ENCODE assay signal across 8 cellular contexts in the genomic region with DNA sequence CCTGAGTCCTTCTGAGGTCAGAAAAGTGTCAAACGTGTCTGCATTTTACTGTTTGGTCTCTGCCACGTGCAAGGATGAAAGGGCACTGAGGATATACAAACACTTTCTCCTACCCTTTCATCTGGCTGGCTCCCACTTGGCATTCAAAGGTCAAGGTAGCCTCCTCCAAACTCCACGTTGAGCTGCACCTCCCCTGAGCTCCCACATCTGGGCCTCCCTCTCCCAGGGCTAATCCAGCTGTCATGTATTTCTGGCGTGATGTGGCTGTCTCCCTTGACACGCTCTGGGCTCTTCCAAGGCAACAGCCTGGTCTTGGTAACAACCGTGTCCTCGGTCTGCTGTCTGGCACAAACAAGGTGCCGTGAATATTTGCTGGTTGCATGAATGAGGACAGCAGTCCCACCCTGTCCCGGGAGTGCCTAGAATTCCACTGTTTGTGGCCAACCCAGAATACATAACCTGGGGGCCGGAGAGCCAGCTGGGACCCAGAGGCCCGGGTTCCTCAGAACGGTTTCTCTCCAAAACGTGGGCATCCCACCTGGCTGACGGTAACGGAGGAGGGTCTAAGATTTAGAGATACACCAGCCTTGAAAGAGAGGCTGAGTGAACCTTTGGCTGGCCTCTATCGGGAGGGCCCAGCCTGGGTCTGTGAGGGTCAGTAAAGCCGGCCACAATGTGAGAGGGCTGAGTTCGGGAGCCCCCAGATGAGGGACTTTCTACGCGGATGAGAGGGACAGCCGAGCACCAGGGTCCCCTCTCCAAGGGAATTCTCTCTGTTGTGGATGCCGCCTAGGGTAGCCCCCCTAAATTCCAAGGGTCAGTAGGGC. TPM values are rescaled to one million over a fixed set of nuclear protein-coding genes. Genes with fewer than 3 reads are reported as not detected.
DNase-seq lines count a peak whose midpoint lies in the region; ATAC-seq and TF ChIP-seq lines count a peak whose summit lies in the region.

No MANE protein-coding gene starts in this region.

- peaks cover 10% of the 10 kb centered on the region; the same call in 1 of the 2 replicates for H4K20me1 ChIP-seq in OCI-LY7 (ENCODE audit: insufficient read depth, low read length)

- BruUV-seq in OCI-LY7 (replicated peaks; lab: Mats Ljungman, UMichigan): no TSS peak

- TF ChIP-seq POLR2A in suprapubic skin (IDR thresholded peaks at IDR 0.05): no peak

- ATAC-seq in GM21390 (IDR thresholded peaks at IDR 0.05; ENCODE audit: unreplicated experiment) (peak; percentile 7), left lobe of liver (peak; percentile 67), HG02970 (IDR thresholded peaks at IDR 0.05; ENCODE audit: low FRiP score, unreplicated experiment) (no peak)

- H3K9me3 ChIP-seq in OCI-LY7 (ENCODE audit: low read length): no peaks in the 10 kb centered on the region
- no peaks in the 10 kb centered on the region for H3K9me3 ChIP-seq in suprapubic skin

- WGBS in suprapubic skin: 2% methylated on average over 19 of the region's 22 CpGs

- peak overlapping the region; percentile 98 for H3K4me2 ChIP-seq in OCI-LY7 (ENCODE audit: low read length)

- POLR2A ChIA-PET in OCI-LY7 (lab: Charles Lee): interaction anchor here (1.5 to 7.4 kb wide), 3 partner anchors 14 to 54 kb away, joined by 3 to 44 read pairs (median 4); no protein-coding TSS in a partner anchor

- H3K4me1 ChIP-seq in OCI-LY7 (ENCODE audit: insufficient read depth, low read length, poor library complexity, severe bottlenecking) (peaks cover 38% of the 10 kb centered on the region), suprapubic skin (peaks cover 40% of the 10 kb centered on the region)

- no peaks in the 10 kb centered on the region for H3K9me3 Mint-ChIP-seq in CD14-positive monocyte

- H2AFZ ChIP-seq in OCI-LY7 (ENCODE audit: low read length): peak overlapping the region; percentile 63

- TF ChIP-seq CTCF in CD14-positive monocyte (IDR thresholded peaks at IDR 0.05) (no peak), OCI-LY7 (conservative IDR thresholded peaks at IDR 0.05; ENCODE audit: low read length) (no peak), suprapubic skin (IDR thresholded peaks at IDR 0.05) (no peak)

- peak overlapping the region; percentile 75 to 90 (median 86) for H3K27ac Mint-ChIP-seq in CD14-positive monocyte

- peaks cover 31% of the 10 kb centered on the region for H3K4me1 Mint-ChIP-seq in CD14-positive monocyte

- peak overlapping the region; percentile 95 for H3K4me3 ChIP-seq in OCI-LY7 (ENCODE audit: low read depth, low read length, poor library complexity, severe bottlenecking)
- peak overlapping the region; percentile 89 for H3K4me3 ChIP-seq in suprapubic skin

- no peaks in the 10 kb centered on the region for H3K27me3 ChIP-seq in suprapubic skin

- no peaks in the 10 kb centered on the region for H3K9me2 ChIP-seq in OCI-LY7 (ENCODE audit: insufficient read depth, low read length)

- peaks cover 48% of the 10 kb centered on the region for H3K79me2 ChIP-seq in OCI-LY7 (ENCODE audit: insufficient read depth, low read depth, low read length)

- intact Hi-C loops in CD14-positive monocyte (cut with micrococcal nuclease): no loop called here
- intact Hi-C loops in OCI-LY7 (cut with micrococcal nuclease; ENCODE audit: unreplicated experiment): no loop called here

- peaks cover 22% of the 10 kb centered on the region for H3K36me3 ChIP-seq in OCI-LY7 (ENCODE audit: insufficient read depth, low read length)
- H3K36me3 ChIP-seq in suprapubic skin: peaks cover 22% of the 10 kb centered on the region

- H3K36me3 Mint-ChIP-seq in CD14-positive monocyte: peaks cover 13 to 23% of the 10 kb centered on the region in 2 donors

- H3K27ac ChIP-seq in OCI-LY7 (ENCODE audit: low read depth, low read length, poor library complexity, severe bottlenecking): peak overlapping the region; percentile 63
- H3K27ac ChIP-seq in suprapubic skin: peak overlapping the region; percentile 94

- TF ChIP-seq EP300 in suprapubic skin (IDR thresholded peaks at IDR 0.05): no peak

- CTCF ChIA-PET in OCI-LY7 (lab: Charles Lee; ENCODE audit: unreplicated experiment): no interaction called here

- DNase-seq in CD14-positive monocyte (ENCODE audit: low spot score): no peak
- DNase-seq in OCI-LY7 (ENCODE audit: low spot score): peak; percentile 31
- DNase-seq in cerebellar cortex (ENCODE audit: low spot score): peak; percentile 40
- peak; percentile 89 for DNase-seq in left lobe of liver (ENCODE audit: low spot score)
- DNase-seq in suprapubic skin (ENCODE audit: low spot score in 2 of 2): no peak
- no peak for DNase-seq in hippocampal formation (lab: John Stamatoyannopoulos, UW)

- peaks cover 0 to 3% (median 0%) of the 10 kb centered on the region in 3 donors for H3K27me3 Mint-ChIP-seq in CD14-positive monocyte (ENCODE audit: low read depth in 3 of 3)

- peak overlapping the region; percentile 94 to 96 for H3K4me3 Mint-ChIP-seq in CD14-positive monocyte

RNA-seq across cellular contexts. Expression of a gene that starts 0.8 kb away (rescaled TPM):
- polyA plus RNA-seq in CD14-positive monocyte: 10 to 100 TPM; 34.8 TPM
- 35.6 and 39.6 TPM in 2 replicates for total RNA-seq in OCI-LY7 (2014; rRNA removed; shearing (Covaris generic))
- total RNA-seq in OCI-LY7 (2022) (34.0 and 37.7 TPM in 2 replicates), left lobe of liver (52.2 TPM), suprapubic skin (10 to 100 TPM; 24.1 to 43.9 (median 28.7) TPM)

RNA-seq across cellular contexts. Expression of a gene that starts 1.1 kb away (rescaled TPM):
- 100 to 1,000 TPM; 228 to 242 TPM for polyA plus RNA-seq in CD14-positive monocyte
- total RNA-seq in OCI-LY7 (2014; rRNA removed; shearing (Covaris generic)): 46.6 and 58.1 TPM in 2 replicates
- total RNA-seq in OCI-LY7 (2022) (73.8 and 81.6 TPM in 2 replicates), left lobe of liver (78.3 TPM), suprapubic skin (100 to 1,000 TPM in 2 of 4 donors, 10 to 100 TPM in 2; 79.5 to 147 (median 104) TPM)

RNA-seq across cellular contexts. Expression of a gene that starts 19.0 kb away (rescaled TPM):
- 10 to 100 TPM; 13.4 to 16.7 TPM for polyA plus RNA-seq in CD14-positive monocyte
- total RNA-seq in OCI-LY7 (2014; rRNA removed; shearing (Covaris generic)): 220 and 232 TPM in 2 replicates
- total RNA-seq in OCI-LY7 (2022) (147 and 182 TPM in 2 replicates), left lobe of liver (18.9 TPM), suprapubic skin (100 to 1,000 TPM in 3 of 4 donors, 10 to 100 TPM in 1; 76.8 to 127 (median 106) TPM)

RNA-seq across cellular contexts. Expression of a gene that starts 19.1 kb away (rescaled TPM):
- polyA plus RNA-seq in CD14-positive monocyte: 10 to 100 TPM; 38.0 to 72.9 TPM
- total RNA-seq in OCI-LY7 (2014; rRNA removed; shearing (Covaris generic)): 67.2 and 75.7 TPM in 2 replicates
- total RNA-seq in OCI-LY7 (2022) (90.8 and 91.1 TPM in 2 replicates), left lobe of liver (15.3 TPM), suprapubic skin (10 to 100 TPM; 71.0 to 93.6 (median 85.5) TPM)

Comparison
In these comparisons a context has a peak if more than half of its experiments do, and no peak if none do; other contexts are left out.
1. DNase-seq: peak in OCI-LY7 (single experiment), cerebellar cortex (single experiment) and left lobe of liver (single experiment); none in CD14-positive monocyte (single experiment), suprapubic skin (0 of 2) and hippocampal formation (0 of 2).